ENCODE assay signal across 9 cellular contexts in the genomic region with DNA sequence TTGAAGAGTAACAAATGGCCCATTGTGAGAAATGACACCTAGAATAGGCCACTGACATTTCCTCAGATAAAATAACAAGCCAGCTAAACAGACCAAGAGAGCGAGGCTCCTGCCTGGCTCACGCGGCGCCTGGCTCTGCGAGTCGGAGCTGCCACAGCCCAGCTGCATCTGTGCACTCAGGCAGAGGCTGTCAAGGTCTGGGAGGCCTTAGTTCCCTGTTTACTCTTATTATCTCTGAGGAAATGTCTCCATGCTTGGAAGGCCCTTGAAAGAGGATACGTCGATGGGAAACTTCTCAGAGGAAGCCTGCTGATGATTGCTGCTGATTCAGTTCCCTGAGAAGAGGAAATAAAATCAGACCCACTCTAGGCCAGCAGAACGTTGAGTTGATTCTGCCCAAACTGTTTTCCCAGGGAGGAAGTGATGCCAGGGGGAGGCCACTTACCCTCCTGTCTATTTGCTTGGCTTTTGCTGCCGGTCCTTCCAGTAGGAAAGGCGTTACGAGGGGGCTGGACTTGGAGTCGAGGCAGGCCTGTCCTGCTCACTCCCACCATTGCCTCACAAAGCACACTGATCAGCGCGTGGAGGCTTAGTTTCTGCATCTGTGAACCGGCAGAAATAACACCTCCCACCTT.
DNase-seq lines count a peak whose midpoint lies in the region; ATAC-seq lines count a peak whose summit lies in the region.
"Had no signal": no experiment of that assay in that cellular context is flagged by ENCODE, and none has a peak within 500 bp of the region (broad histone marks: within the 10 kb centered on the region; RNA-seq: fewer than 3 reads in every experiment).

No MANE protein-coding gene starts in this region.

- H3K4me1 Mint-ChIP-seq in activated T-cell treated with anti-CD3 and anti-CD28 coated beads, Interleukin-2, amount 50 U/mL, for 4 hours (ENCODE audit: low read depth), result peaks cover 25% of the 10 kb centered on the region

- peaks cover 23% of the 10 kb centered on the region for H3K36me3 Mint-ChIP-seq in activated T-cell treated with anti-CD3 and anti-CD28 coated beads, Interleukin-2, amount 50 U/mL, for 4 hours (ENCODE audit: insufficient read depth)

- no peak overlapping the region for H3K4me3 Mint-ChIP-seq in activated T-cell treated with anti-CD3 and anti-CD28 coated beads, Interleukin-2, amount 50 U/mL, for 4 hours

- ATAC-seq in GM18502 (IDR thresholded peaks at IDR 0.05; ENCODE audit: poor library complexity, unreplicated experiment) (no peak), HG03135 (IDR thresholded peaks at IDR 0.05; ENCODE audit: unreplicated experiment) (no peak)
- no peak for ATAC-seq in activated T-cell treated with anti-CD3 and anti-CD28 coated beads, Interleukin-2, amount 50 U/mL, for 4 hours

- no peak overlapping the region for H3K4me3 ChIP-seq in skeletal muscle cell (ENCODE audit: low read depth, low read length)

- DNase-seq in NCI-H146 treated with DMSO at 0.1 percent for 48 hours (lab: John Stamatoyannopoulos, UW; ENCODE audit: unreplicated experiment) (peak; percentile 15), cerebellum (ENCODE audit: low spot score) (peak; percentile 12), kidney tubule cell (ENCODE audit: low spot score) (peak; percentile 56), skeletal muscle cell (ENCODE audit: low read depth) (peak; percentile 21)
- no peak for DNase-seq in activated T-cell treated with anti-CD3 and anti-CD28 coated beads, Interleukin-2, amount 50 U/mL, for 4 hours
- DNase-seq in activated CD4-positive, CD25-positive, alpha-beta regulatory T cell treated with anti-CD3 and anti-CD28 coated beads, Interleukin-2, amount 50 U/mL, for 72 hours, result no peak
- DNase-seq: activated naive CD4-positive, alpha-beta T cell had no signal

- no peaks in the 10 kb centered on the region for H3K27me3 Mint-ChIP-seq in activated T-cell treated with anti-CD3 and anti-CD28 coated beads, Interleukin-2, amount 50 U/mL, for 4 hours (ENCODE audit: low read depth)

- H3K9me3 Mint-ChIP-seq in activated T-cell treated with anti-CD3 and anti-CD28 coated beads, Interleukin-2, amount 50 U/mL, for 4 hours, result no peaks in the 10 kb centered on the region

Comparison
In these comparisons a context has a peak if more than half of its experiments do, and no peak if none do; other contexts are left out.
1. DNase-seq: peak in NCI-H146 treated with DMSO at 0.1 percent for 48 hours (single experiment), cerebellum (single experiment), kidney tubule cell (single experiment) and skeletal muscle cell (single experiment); none in activated T-cell treated with anti-CD3 and anti-CD28 coated beads, Interleukin-2, amount 50 U/mL, for 4 hours (single experiment) and activated CD4-positive, CD25-positive, alpha-beta regulatory T cell treated with anti-CD3 and anti-CD28 coated beads, Interleukin-2, amount 50 U/mL, for 72 hours (single experiment).